Comparison of ENCODE assay signal across 1 cellular context in the genomic region with DNA sequence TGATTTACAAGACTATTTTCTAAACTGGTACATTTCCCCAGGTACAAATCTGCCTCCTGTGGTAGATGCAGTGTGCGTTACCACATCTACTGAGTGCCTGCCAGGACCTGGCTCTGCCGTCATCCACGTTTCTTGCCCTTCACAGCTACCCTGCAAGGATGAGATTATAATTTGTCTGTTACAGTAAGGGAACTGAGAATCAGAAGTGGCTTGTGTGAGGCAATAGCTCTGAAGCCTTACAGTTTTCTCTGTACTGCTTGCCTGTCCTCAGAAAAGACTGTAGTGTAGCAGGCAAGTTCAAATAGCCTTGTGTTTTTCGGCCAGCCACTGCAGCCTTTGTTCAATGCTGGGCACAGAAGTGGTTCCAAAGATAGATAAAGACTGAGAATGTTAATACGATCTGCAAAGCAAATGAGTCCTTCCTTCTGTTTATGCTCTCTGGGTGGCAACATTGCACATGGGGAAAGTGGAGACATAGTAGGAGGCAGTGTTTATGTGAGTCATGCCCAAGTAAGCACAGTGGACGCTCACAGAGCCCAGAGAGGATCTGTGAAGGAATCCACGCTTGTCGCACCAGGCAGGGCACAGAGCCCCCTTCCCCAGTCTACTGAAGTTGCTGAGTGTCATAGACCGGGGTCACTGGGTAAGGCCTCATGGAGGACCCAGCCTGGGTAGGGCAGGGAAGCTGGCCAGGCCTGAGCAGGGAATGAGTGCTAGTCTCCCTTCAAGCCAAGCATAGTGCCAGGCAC.
TF ChIP-seq lines count a peak whose summit lies in the region.

No MANE protein-coding gene starts in this region.

TF ChIP-seq in K562, 482 proteins besides CTCF, POLR2A, EP300 and RAD21 (continued from another document):
- TF ChIP-seq MCM3 (IDR thresholded peaks at IDR 0.05): no peak
- no peak for TF ChIP-seq MCM2 (IDR thresholded peaks at IDR 0.05; ENCODE audit: low read depth)
- TF ChIP-seq CEBPB (tag; IDR thresholded peaks at IDR 0.05): peak; percentile 50; the same call in 1 of the 2 replicates
- no peak for TF ChIP-seq BRD4 (IDR thresholded peaks at IDR 0.05)
- no peak for TF ChIP-seq CREB3 (tag; conservative IDR thresholded peaks at IDR 0.05; ENCODE audit: low read depth)
- TF ChIP-seq, protein P1, sequence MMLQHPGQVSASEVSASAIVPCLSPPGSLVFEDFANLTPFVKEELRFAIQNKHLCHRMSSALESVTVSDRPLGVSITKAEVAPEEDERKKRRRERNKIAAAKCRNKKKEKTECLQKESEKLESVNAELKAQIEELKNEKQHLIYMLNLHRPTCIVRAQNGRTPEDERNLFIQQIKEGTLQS (IDR thresholded peaks at IDR 0.05): 0 out of 2 replicates have a peak, but pooled peaks have one; percentile 15
- TF ChIP-seq, protein P1 (CRISPR knock-in tag; conservative IDR thresholded peaks at IDR 0.05): no peak
- no peak for TF ChIP-seq ETV1 (tag; conservative IDR thresholded peaks at IDR 0.05; ENCODE audit: low read depth)
- no peak for TF ChIP-seq ZNF76 (CRISPR knock-in tag; IDR thresholded peaks at IDR 0.05; ENCODE audit: borderline replicate concordance)
- no peak for TF ChIP-seq MBD2 (IDR thresholded peaks at IDR 0.05; ENCODE audit: borderline replicate concordance, low read depth)
- no peak for TF ChIP-seq GTF2F1 (IDR thresholded peaks at IDR 0.05; ENCODE audit: low read depth, low read length)
- TF ChIP-seq, protein P2, sequence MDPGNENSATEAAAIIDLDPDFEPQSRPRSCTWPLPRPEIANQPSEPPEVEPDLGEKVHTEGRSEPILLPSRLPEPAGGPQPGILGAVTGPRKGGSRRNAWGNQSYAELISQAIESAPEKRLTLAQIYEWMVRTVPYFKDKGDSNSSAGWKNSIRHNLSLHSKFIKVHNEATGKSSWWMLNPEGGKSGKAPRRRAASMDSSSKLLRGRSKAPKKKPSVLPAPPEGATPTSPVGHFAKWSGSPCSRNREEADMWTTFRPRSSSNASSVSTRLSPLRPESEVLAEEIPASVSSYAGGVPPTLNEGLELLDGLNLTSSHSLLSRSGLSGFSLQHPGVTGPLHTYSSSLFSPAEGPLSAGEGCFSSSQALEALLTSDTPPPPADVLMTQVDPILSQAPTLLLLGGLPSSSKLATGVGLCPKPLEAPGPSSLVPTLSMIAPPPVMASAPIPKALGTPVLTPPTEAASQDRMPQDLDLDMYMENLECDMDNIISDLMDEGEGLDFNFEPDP (CRISPR knock-in tag; IDR thresholded peaks at IDR 0.05): no peak
- no peak for TF ChIP-seq HMGN3 (IDR thresholded peaks at IDR 0.05; ENCODE audit: borderline replicate concordance, extremely low read depth, insufficient read length, low read depth, low read length)
- TF ChIP-seq, protein P3, sequence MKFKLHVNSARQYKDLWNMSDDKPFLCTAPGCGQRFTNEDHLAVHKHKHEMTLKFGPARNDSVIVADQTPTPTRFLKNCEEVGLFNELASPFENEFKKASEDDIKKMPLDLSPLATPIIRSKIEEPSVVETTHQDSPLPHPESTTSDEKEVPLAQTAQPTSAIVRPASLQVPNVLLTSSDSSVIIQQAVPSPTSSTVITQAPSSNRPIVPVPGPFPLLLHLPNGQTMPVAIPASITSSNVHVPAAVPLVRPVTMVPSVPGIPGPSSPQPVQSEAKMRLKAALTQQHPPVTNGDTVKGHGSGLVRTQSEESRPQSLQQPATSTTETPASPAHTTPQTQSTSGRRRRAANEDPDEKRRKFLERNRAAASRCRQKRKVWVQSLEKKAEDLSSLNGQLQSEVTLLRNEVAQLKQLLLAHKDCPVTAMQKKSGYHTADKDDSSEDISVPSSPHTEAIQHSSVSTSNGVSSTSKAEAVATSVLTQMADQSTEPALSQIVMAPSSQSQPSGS (CRISPR knock-in tag; IDR thresholded peaks at IDR 0.05): no peak
- TF ChIP-seq MAX (CRISPR knock-in tag; IDR thresholded peaks at IDR 0.05): peak; percentile 11; the same call in 1 of the 2 replicates
- TF ChIP-seq, protein P4, sequence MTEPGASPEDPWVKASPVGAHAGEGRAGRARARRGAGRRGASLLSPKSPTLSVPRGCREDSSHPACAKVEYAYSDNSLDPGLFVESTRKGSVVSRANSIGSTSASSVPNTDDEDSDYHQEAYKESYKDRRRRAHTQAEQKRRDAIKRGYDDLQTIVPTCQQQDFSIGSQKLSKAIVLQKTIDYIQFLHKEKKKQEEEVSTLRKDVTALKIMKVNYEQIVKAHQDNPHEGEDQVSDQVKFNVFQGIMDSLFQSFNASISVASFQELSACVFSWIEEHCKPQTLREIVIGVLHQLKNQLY (CRISPR knock-in tag; conservative IDR thresholded peaks at IDR 0.05): no peak
- no peak for TF ChIP-seq TEAD1 (CRISPR knock-in tag; IDR thresholded peaks at IDR 0.05)
- TF ChIP-seq ZNF121 (CRISPR knock-in tag; conservative IDR thresholded peaks at IDR 0.05): no peak
- no peak for TF ChIP-seq BRD9 (IDR thresholded peaks at IDR 0.05; ENCODE audit: low read depth, partially characterized antibody)
- TF ChIP-seq FOSL1 (tag; conservative IDR thresholded peaks at IDR 0.05): peak; percentile 42; the same call in 1 of the 2 replicates
- TF ChIP-seq, protein P5, sequence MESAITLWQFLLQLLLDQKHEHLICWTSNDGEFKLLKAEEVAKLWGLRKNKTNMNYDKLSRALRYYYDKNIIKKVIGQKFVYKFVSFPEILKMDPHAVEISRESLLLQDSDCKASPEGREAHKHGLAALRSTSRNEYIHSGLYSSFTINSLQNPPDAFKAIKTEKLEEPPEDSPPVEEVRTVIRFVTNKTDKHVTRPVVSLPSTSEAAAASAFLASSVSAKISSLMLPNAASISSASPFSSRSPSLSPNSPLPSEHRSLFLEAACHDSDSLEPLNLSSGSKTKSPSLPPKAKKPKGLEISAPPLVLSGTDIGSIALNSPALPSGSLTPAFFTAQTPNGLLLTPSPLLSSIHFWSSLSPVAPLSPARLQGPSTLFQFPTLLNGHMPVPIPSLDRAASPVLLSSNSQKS (CRISPR knock-in tag; IDR thresholded peaks at IDR 0.05): no peak
- no peak for TF ChIP-seq DNMT1 (IDR thresholded peaks at IDR 0.05)
- no peak for TF ChIP-seq ZNF75A (CRISPR knock-in tag; IDR thresholded peaks at IDR 0.05)
- TF ChIP-seq, protein P6, sequence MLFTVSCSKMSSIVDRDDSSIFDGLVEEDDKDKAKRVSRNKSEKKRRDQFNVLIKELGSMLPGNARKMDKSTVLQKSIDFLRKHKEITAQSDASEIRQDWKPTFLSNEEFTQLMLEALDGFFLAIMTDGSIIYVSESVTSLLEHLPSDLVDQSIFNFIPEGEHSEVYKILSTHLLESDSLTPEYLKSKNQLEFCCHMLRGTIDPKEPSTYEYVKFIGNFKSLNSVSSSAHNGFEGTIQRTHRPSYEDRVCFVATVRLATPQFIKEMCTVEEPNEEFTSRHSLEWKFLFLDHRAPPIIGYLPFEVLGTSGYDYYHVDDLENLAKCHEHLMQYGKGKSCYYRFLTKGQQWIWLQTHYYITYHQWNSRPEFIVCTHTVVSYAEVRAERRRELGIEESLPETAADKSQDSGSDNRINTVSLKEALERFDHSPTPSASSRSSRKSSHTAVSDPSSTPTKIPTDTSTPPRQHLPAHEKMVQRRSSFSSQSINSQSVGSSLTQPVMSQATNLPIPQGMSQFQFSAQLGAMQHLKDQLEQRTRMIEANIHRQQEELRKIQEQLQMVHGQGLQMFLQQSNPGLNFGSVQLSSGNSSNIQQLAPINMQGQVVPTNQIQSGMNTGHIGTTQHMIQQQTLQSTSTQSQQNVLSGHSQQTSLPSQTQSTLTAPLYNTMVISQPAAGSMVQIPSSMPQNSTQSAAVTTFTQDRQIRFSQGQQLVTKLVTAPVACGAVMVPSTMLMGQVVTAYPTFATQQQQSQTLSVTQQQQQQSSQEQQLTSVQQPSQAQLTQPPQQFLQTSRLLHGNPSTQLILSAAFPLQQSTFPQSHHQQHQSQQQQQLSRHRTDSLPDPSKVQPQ (CRISPR knock-in tag; IDR thresholded peaks at IDR 0.05; ENCODE audit: borderline replicate concordance): no peak
- no peak for TF ChIP-seq PHB (CRISPR knock-in tag; IDR thresholded peaks at IDR 0.05)
- TF ChIP-seq ZNF274 (IDR thresholded peaks at IDR 0.05; ENCODE audit: borderline replicate concordance, low read depth, low read length): no peak
- no peak for TF ChIP-seq ZNF324 (CRISPR knock-in tag; IDR thresholded peaks at IDR 0.05)
- TF ChIP-seq FOXP1 (CRISPR knock-in tag; IDR thresholded peaks at IDR 0.05): no peak
- no peak for TF ChIP-seq SMARCE1 (IDR thresholded peaks at IDR 0.05)
- TF ChIP-seq RCOR1 (IDR thresholded peaks at IDR 0.05; ENCODE audit: borderline replicate concordance in 1 of 2, low read depth in 2 of 2, low read length in 2 of 2): no peak
- no peak for TF ChIP-seq ZNF830 (CRISPR knock-in tag; IDR thresholded peaks at IDR 0.05)
- TF ChIP-seq TCF7L2 (IDR thresholded peaks at IDR 0.05; ENCODE audit: low read depth, low read length): no peak
- TF ChIP-seq DACH1 (IDR thresholded peaks at IDR 0.05; ENCODE audit: partially characterized antibody): no peak
- TF ChIP-seq, protein P7, sequence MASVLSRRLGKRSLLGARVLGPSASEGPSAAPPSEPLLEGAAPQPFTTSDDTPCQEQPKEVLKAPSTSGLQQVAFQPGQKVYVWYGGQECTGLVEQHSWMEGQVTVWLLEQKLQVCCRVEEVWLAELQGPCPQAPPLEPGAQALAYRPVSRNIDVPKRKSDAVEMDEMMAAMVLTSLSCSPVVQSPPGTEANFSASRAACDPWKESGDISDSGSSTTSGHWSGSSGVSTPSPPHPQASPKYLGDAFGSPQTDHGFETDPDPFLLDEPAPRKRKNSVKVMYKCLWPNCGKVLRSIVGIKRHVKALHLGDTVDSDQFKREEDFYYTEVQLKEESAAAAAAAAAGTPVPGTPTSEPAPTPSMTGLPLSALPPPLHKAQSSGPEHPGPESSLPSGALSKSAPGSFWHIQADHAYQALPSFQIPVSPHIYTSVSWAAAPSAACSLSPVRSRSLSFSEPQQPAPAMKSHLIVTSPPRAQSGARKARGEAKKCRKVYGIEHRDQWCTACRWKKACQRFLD (CRISPR knock-in tag; IDR thresholded peaks at IDR 0.05): peak; percentile 72
- no peak for TF ChIP-seq CHD1 (IDR thresholded peaks at IDR 0.05; ENCODE audit: low read length)
- TF ChIP-seq ELF1 (tag; IDR thresholded peaks at IDR 0.05): no peak
- no peak for TF ChIP-seq HNRNPK (IDR thresholded peaks at IDR 0.05; ENCODE audit: low read depth, low read length, poor library complexity, severe bottlenecking)
- peak; percentile 33; the same call in 1 of the 2 replicates for TF ChIP-seq CEBPG (CRISPR knock-in tag; IDR thresholded peaks at IDR 0.05)
- TF ChIP-seq CEBPG (tag; conservative IDR thresholded peaks at IDR 0.05 in 1 of 2, IDR thresholded peaks at IDR 0.05 in 1 of 2): peak in 1 of 2 experiments; percentile 46; a peak in 2 of 4 replicates
- no peak for TF ChIP-seq HDGF (IDR thresholded peaks at IDR 0.05)
- TF ChIP-seq POLR2B (IDR thresholded peaks at IDR 0.05; ENCODE audit: low read depth, partially characterized antibody): no peak
- no peak for TF ChIP-seq ZNF695 (CRISPR knock-in tag; IDR thresholded peaks at IDR 0.05)
- TF ChIP-seq NCOA4 (IDR thresholded peaks at IDR 0.05; ENCODE audit: partially characterized antibody): no peak
- no peak for TF ChIP-seq BDP1 (IDR thresholded peaks at IDR 0.05; ENCODE audit: insufficient read depth, insufficient read length)
- TF ChIP-seq ZNF780A (CRISPR knock-in tag; IDR thresholded peaks at IDR 0.05): no peak
- no peak for TF ChIP-seq SAFB2 (IDR thresholded peaks at IDR 0.05; ENCODE audit: borderline replicate concordance, low read depth, low read length, severe bottlenecking)
- TF ChIP-seq RBBP5 (IDR thresholded peaks at IDR 0.05; ENCODE audit: borderline replicate concordance, insufficient read depth, low read length, poor library complexity, severe bottlenecking): no peak
- no peak for TF ChIP-seq ZNF444 (CRISPR knock-in tag; IDR thresholded peaks at IDR 0.05)
